Comparison of ENCODE assay signal across 11 cellular contexts in the genomic region with DNA sequence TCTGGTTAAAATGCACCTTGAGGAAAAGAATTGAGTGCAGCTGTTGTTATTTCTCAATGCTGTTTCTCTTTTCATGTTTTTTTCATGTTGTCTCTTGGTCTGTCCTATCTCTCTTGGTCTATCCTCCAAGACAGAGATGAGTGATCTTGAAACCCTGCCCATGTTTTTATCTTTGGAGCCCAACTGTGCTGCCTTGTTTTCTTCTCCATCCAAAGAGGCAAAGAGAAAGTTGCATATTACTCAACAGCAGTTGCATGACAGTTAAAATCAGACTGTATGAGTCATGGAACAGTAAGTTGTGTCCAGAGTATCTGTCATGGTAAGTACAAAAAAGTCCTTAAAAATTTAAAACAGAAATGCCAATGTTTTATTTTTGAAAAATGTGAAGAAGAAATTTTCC. TPM values are rescaled to one million over a fixed set of nuclear protein-coding genes. Genes with fewer than 3 reads are reported as not detected.
DNase-seq lines count a peak whose midpoint lies in the region; ATAC-seq lines count a peak whose summit lies in the region.
"Had no signal": no experiment of that assay in that cellular context is flagged by ENCODE, and none has a peak within 500 bp of the region (broad histone marks: within the 10 kb centered on the region; RNA-seq: fewer than 3 reads in every experiment).

No MANE protein-coding gene starts in this region.

- peak; percentile 68 for ATAC-seq in GM18519 (IDR thresholded peaks at IDR 0.05; ENCODE audit: low FRiP score, unreplicated experiment)
- peak; percentile 68 for ATAC-seq in HG02759 (IDR thresholded peaks at IDR 0.05; ENCODE audit: unreplicated experiment)

- H3K27ac Mint-ChIP-seq in T-helper 2 cell treated with Interferon-gamma antibody and Interleukin-4, amounts not matched to agents 5 μg/mL and 100 μg/mL, for 36 hours: peak overlapping the region; percentile 62
- H3K27ac Mint-ChIP-seq: activated CD4-positive, alpha-beta memory T cell treated with anti-CD3 and anti-CD28 coated beads, Interleukin-2, amount 10 ng/mL, durations not matched to agents 7 days and 5 days had no signal

- H3K4me3 Mint-ChIP-seq in T-helper 2 cell treated with Interferon-gamma antibody and Interleukin-4, amounts not matched to agents 5 μg/mL and 100 μg/mL, for 36 hours: peak overlapping the region; percentile 44
- H3K4me3 Mint-ChIP-seq: activated CD4-positive, alpha-beta memory T cell treated with anti-CD3 and anti-CD28 coated beads, Interleukin-2, amount 10 ng/mL, durations not matched to agents 7 days and 5 days had no signal

- H3K9me3 Mint-ChIP-seq in T-helper 2 cell treated with Interferon-gamma antibody and Interleukin-4, amounts not matched to agents 5 μg/mL and 100 μg/mL, for 36 hours: peaks cover 24% of the 10 kb centered on the region

- no peaks in the 10 kb centered on the region for H3K36me3 ChIP-seq in mesenchymal stem cell (ENCODE audit: control insufficient read depth in 1 of 2, insufficient read depth in 2 of 2, low read depth in 1 of 2, low read length in 2 of 2)
- H3K36me3 ChIP-seq: upper lobe of left lung had no signal

- H3K27ac ChIP-seq in mesenchymal stem cell (ENCODE audit: low read length, poor library complexity, severe bottlenecking): no peak overlapping the region
- H3K27ac ChIP-seq: upper lobe of left lung had no signal

- in situ Hi-C loops in G401 (cut with HindIII; ENCODE audit: low sequenced_read_pairs): no loop called here

- no peak overlapping the region for H2BK5ac ChIP-seq in mesenchymal stem cell (ENCODE audit: low read depth, low read length, poor library complexity, severe bottlenecking)

- H3K4ac ChIP-seq in mesenchymal stem cell (ENCODE audit: low read depth in 1 of 2, low read length in 2 of 2): no peak overlapping the region

- H3K4me2 ChIP-seq in mesenchymal stem cell (ENCODE audit: low read length, poor library complexity, severe bottlenecking): no peak overlapping the region

- peak overlapping the region; percentile 50 for H3K9ac ChIP-seq in mesenchymal stem cell (ENCODE audit: low read length)

- H3K27me3 Mint-ChIP-seq in T-helper 2 cell treated with Interferon-gamma antibody and Interleukin-4, amounts not matched to agents 5 μg/mL and 100 μg/mL, for 36 hours (ENCODE audit: low read depth): no peaks in the 10 kb centered on the region

- H3K23ac ChIP-seq in mesenchymal stem cell (ENCODE audit: low read length in 2 of 2): no peak overlapping the region

- no peak overlapping the region for H4K8ac ChIP-seq in mesenchymal stem cell (ENCODE audit: low read length)

- no peaks in the 10 kb centered on the region for H3K9me3 ChIP-seq in mesenchymal stem cell (ENCODE audit: control insufficient read depth, low read length)
- H3K9me3 ChIP-seq: upper lobe of left lung had no signal

- peaks cover 6% of the 10 kb centered on the region for H3K36me3 Mint-ChIP-seq in T-helper 2 cell treated with Interferon-gamma antibody and Interleukin-4, amounts not matched to agents 5 μg/mL and 100 μg/mL, for 36 hours (ENCODE audit: low read depth)

- no peak overlapping the region for H3K18ac ChIP-seq in mesenchymal stem cell (ENCODE audit: low read depth in 1 of 2, low read length in 2 of 2)

- no peak overlapping the region for H3K4me3 ChIP-seq in mesenchymal stem cell (ENCODE audit: insufficient read depth in 1 of 2, low read depth in 1 of 2, low read length in 2 of 2)
- H3K4me3 ChIP-seq: upper lobe of left lung had no signal

- no peak overlapping the region for H2BK15ac ChIP-seq in mesenchymal stem cell (ENCODE audit: low read depth, poor library complexity, severe bottlenecking)

- no peaks in the 10 kb centered on the region for H3K79me1 ChIP-seq in mesenchymal stem cell (replicated peaks; ENCODE audit: low read length, poor library complexity, severe bottlenecking)

- no peak overlapping the region for H2AFZ ChIP-seq in mesenchymal stem cell (ENCODE audit: low read depth, low read length)

- H3K14ac ChIP-seq in mesenchymal stem cell (ENCODE audit: low read length in 2 of 2): no peak overlapping the region

- no peak overlapping the region for H2BK12ac ChIP-seq in mesenchymal stem cell (ENCODE audit: low read length in 2 of 2)

- H2AK5ac ChIP-seq in mesenchymal stem cell (ENCODE audit: low read length, severe bottlenecking): no peak overlapping the region

- DNase-seq in T-helper 2 cell treated with Interferon-gamma antibody and Interleukin-4, amounts not matched to agents 5 μg/mL and 100 μg/mL, for 36 hours (ENCODE audit: low spot score): peak; percentile 53
- DNase-seq in mesenchymal stem cell (peak; percentile 39), NCI-H345 (lab: John Stamatoyannopoulos, UW) (no peak), G401 (ENCODE audit: low spot score) (no peak), cerebellum (ENCODE audit: low spot score) (no peak)
- DNase-seq in activated CD4-positive, CD25-positive, alpha-beta regulatory T cell treated with anti-CD3 and anti-CD28 coated beads, Interleukin-2, amount 50 U/mL, for 72 hours: no peak
- DNase-seq: activated CD4-positive, alpha-beta memory T cell treated with anti-CD3 and anti-CD28 coated beads, Interleukin-2, amount 10 ng/mL, durations not matched to agents 7 days and 5 days; upper lobe of left lung had no signal

- no peaks in the 10 kb centered on the region for H3K27me3 ChIP-seq in mesenchymal stem cell (ENCODE audit: control insufficient read depth in 1 of 2, insufficient read depth in 1 of 2, low read length in 2 of 2)
- H3K27me3 ChIP-seq: upper lobe of left lung had no signal

- no peak overlapping the region for H2BK120ac ChIP-seq in mesenchymal stem cell (ENCODE audit: low read depth, low read length)

- H4K91ac ChIP-seq in mesenchymal stem cell (ENCODE audit: low read length): no peak overlapping the region

- no peaks in the 10 kb centered on the region for H3K4me1 ChIP-seq in mesenchymal stem cell (ENCODE audit: control insufficient read depth, insufficient read depth, low read depth, low read length)

- peaks cover 18% of the 10 kb centered on the region for H3K4me1 Mint-ChIP-seq in T-helper 2 cell treated with Interferon-gamma antibody and Interleukin-4, amounts not matched to agents 5 μg/mL and 100 μg/mL, for 36 hours (ENCODE audit: low read depth)

RNA-seq across cellular contexts. Expression of a gene that starts 26.2 kb away (rescaled TPM):
- not detected for polyA plus RNA-seq in mesenchymal stem cell (2013, experiment 1 of 2)
- polyA plus RNA-seq in mesenchymal stem cell (2013, experiment 2 of 2): not detected
- total RNA-seq in G401 (2014; rRNA removed; shearing (Covaris generic)): under 0.01 TPM in 1 of 2 replicates, not detected in the other
- total RNA-seq in cerebellum: 6.1 TPM
- total RNA-seq: activated CD4-positive, alpha-beta memory T cell treated with anti-CD3 and anti-CD28 coated beads, Interleukin-2, amount 10 ng/mL, durations not matched to agents 7 days and 5 days; glomerular endothelial cell had no signal

Comparison
In these comparisons a context has a peak if more than half of its experiments do, and no peak if none do; other contexts are left out.
1. DNase-seq: peak in T-helper 2 cell treated with Interferon-gamma antibody and Interleukin-4, amounts not matched to agents 5 μg/mL and 100 μg/mL, for 36 hours (single experiment) and mesenchymal stem cell (single experiment); none in NCI-H345 (single experiment), G401 (single experiment), activated CD4-positive, CD25-positive, alpha-beta regulatory T cell treated with anti-CD3 and anti-CD28 coated beads, Interleukin-2, amount 50 U/mL, for 72 hours (single experiment) and cerebellum (single experiment).